8 cellular contexts compared by ENCODE assay signal in genomic region chr7:157139142-157140117, GRCh38. TPM values are rescaled to one million over a fixed set of nuclear protein-coding genes. Genes with fewer than 3 reads are reported as not detected.
DNase-seq lines count a peak whose midpoint lies in the region; ATAC-seq lines count a peak whose summit lies in the region.

No MANE protein-coding gene starts in this region.

- no peaks in the 10 kb centered on the region for H3K27me3 Mint-ChIP-seq in activated CD4-positive, alpha-beta T cell treated with anti-CD3 and anti-CD28 coated beads for 36 hours
- H3K27me3 Mint-ChIP-seq in stimulated activated naive B cell treated with anti-CD40 and anti-IgM and Interleukin-4, amounts not matched to agents 10 μg/mL and 1 μg/mL and 100 μg/mL, for 72 hours: no peaks in the 10 kb centered on the region

- POLR2A ChIA-PET in activated CD4-positive, alpha-beta T cell treated with anti-CD3 and anti-CD28 coated beads for 36 hours (lab: Charles Lee): no interaction called here

- ATAC-seq in GM19455 (IDR thresholded peaks at IDR 0.05; ENCODE audit: unreplicated experiment): peak; percentile 52
- ATAC-seq in activated CD4-positive, alpha-beta T cell treated with anti-CD3 and anti-CD28 coated beads for 36 hours: peak; percentile 68
- ATAC-seq in stimulated activated naive B cell treated with anti-CD40 and anti-IgM and Interleukin-4, amounts not matched to agents 10 μg/mL and 1 μg/mL and 100 μg/mL, for 72 hours (replicated peaks): peak; percentile 69 to 72

- intact Hi-C loops in activated CD4-positive, alpha-beta T cell treated with anti-CD3 and anti-CD28 coated beads for 36 hours (cut with DNase I, micrococcal nuclease): loop anchor here (2.0 to 10.0 kb wide), 8 partner anchors 123 to 1841 kb away; partner anchors contain the start of genes DNAJB6 (in 1 of the 2), LMBR1 (in 1 of the 2), NCAPG2 (in 1 of the 2) and RBM33 (in 1 of the 2)

- H3K27ac ChIP-seq in BLaER1 (peak overlapping the region; percentile 95), mucosa of rectum (ENCODE audit: low read depth in 2 of 2, low read length in 2 of 2) (peak overlapping the region; percentile 88 to 93)

- H3K9me3 ChIP-seq in BLaER1 (no peaks in the 10 kb centered on the region), mucosa of rectum (ENCODE audit: control insufficient read depth in 2 of 2, low read length in 2 of 2) (no peaks in the 10 kb centered on the region)

- no peaks in the 10 kb centered on the region for H3K27me3 ChIP-seq in BLaER1
- no peaks in the 10 kb centered on the region for H3K27me3 ChIP-seq in mucosa of rectum (ENCODE audit: control insufficient read depth in 2 of 2, insufficient read depth in 2 of 2, low read length in 2 of 2)

- peaks cover 50% of the 10 kb centered on the region for H3K4me1 Mint-ChIP-seq in activated CD4-positive, alpha-beta T cell treated with anti-CD3 and anti-CD28 coated beads for 36 hours
- peaks cover 31 to 42% of the 10 kb centered on the region in 2 donors for H3K4me1 Mint-ChIP-seq in stimulated activated naive B cell treated with anti-CD40 and anti-IgM and Interleukin-4, amounts not matched to agents 10 μg/mL and 1 μg/mL and 100 μg/mL, for 72 hours

- peak overlapping the region; percentile 95 for H3K4me2 ChIP-seq in BLaER1

- H3K4me1 ChIP-seq in BLaER1 (peaks cover 33% of the 10 kb centered on the region), mucosa of rectum (ENCODE audit: control insufficient read depth in 2 of 2, insufficient read depth in 2 of 2, low read length in 2 of 2) (peaks cover 16 to 18% of the 10 kb centered on the region in 2 donors)

- peak overlapping the region; percentile 82 for H3K27ac Mint-ChIP-seq in activated CD4-positive, alpha-beta T cell treated with anti-CD3 and anti-CD28 coated beads for 36 hours
- peak overlapping the region; percentile 88 for H3K27ac Mint-ChIP-seq in stimulated activated naive B cell treated with anti-CD40 and anti-IgM and Interleukin-4, amounts not matched to agents 10 μg/mL and 1 μg/mL and 100 μg/mL, for 72 hours

- H3K36me3 ChIP-seq in BLaER1 (peaks cover 41% of the 10 kb centered on the region), mucosa of rectum (ENCODE audit: control insufficient read depth in 2 of 2, insufficient read depth in 2 of 2, low read length in 2 of 2) (peaks cover 9 to 16% of the 10 kb centered on the region in 2 donors)

- peak; percentile 33 for DNase-seq in HK-2 (ENCODE audit: unreplicated experiment)
- DNase-seq in activated CD4-positive, alpha-beta T cell treated with anti-CD3 and anti-CD28 coated beads for 36 hours: peak; percentile 71
- DNase-seq in effector CD4-positive, alpha-beta T cell: peak; percentile 58
- DNase-seq in stimulated activated naive B cell treated with anti-CD40 and anti-IgM and Interleukin-4, amounts not matched to agents 10 μg/mL and 1 μg/mL and 100 μg/mL, for 72 hours: no peak
- DNase-seq in ureter (ENCODE audit: low spot score): no peak

- H3K9ac ChIP-seq in BLaER1: peak overlapping the region; percentile 99
- H3K9ac ChIP-seq in mucosa of rectum (ENCODE audit: low read depth in 1 of 2, low read length in 2 of 2): peak overlapping the region; percentile 66 to 79

- peak overlapping the region; percentile 98 for H3K4me3 ChIP-seq in BLaER1
- H3K4me3 ChIP-seq in mucosa of rectum (ENCODE audit: low read length in 2 of 2): peak overlapping the region; percentile 65 to 85

- no peaks in the 10 kb centered on the region for H3K9me3 Mint-ChIP-seq in activated CD4-positive, alpha-beta T cell treated with anti-CD3 and anti-CD28 coated beads for 36 hours (ENCODE audit: low read depth)
- no peaks in the 10 kb centered on the region for H3K9me3 Mint-ChIP-seq in stimulated activated naive B cell treated with anti-CD40 and anti-IgM and Interleukin-4, amounts not matched to agents 10 μg/mL and 1 μg/mL and 100 μg/mL, for 72 hours

- H4K20me1 ChIP-seq in BLaER1: peaks cover 53% of the 10 kb centered on the region

- H3K36me3 Mint-ChIP-seq in activated CD4-positive, alpha-beta T cell treated with anti-CD3 and anti-CD28 coated beads for 36 hours (ENCODE audit: low read depth): peaks cover 39% of the 10 kb centered on the region
- H3K36me3 Mint-ChIP-seq in stimulated activated naive B cell treated with anti-CD40 and anti-IgM and Interleukin-4, amounts not matched to agents 10 μg/mL and 1 μg/mL and 100 μg/mL, for 72 hours: peaks cover 31 to 37% of the 10 kb centered on the region in 2 donors

- H3K4me3 Mint-ChIP-seq in activated CD4-positive, alpha-beta T cell treated with anti-CD3 and anti-CD28 coated beads for 36 hours: peak overlapping the region; percentile 84
- H3K4me3 Mint-ChIP-seq in stimulated activated naive B cell treated with anti-CD40 and anti-IgM and Interleukin-4, amounts not matched to agents 10 μg/mL and 1 μg/mL and 100 μg/mL, for 72 hours: peak overlapping the region; percentile 81 to 88

- CTCF ChIA-PET in activated CD4-positive, alpha-beta T cell treated with anti-CD3 and anti-CD28 coated beads for 36 hours (lab: Charles Lee): interaction anchor here (1.1 to 1.4 kb wide), 2 partner anchors 10 to 15 kb away, joined by 4 read pairs; no protein-coding TSS in a partner anchor

RNA-seq across cellular contexts. Expression of gene UBE3C, which starts 0.7 kb away (rescaled TPM):
- 10 to 100 TPM; 53.9 to 60.7 TPM for total RNA-seq in activated CD4-positive, alpha-beta T cell treated with anti-CD3 and anti-CD28 coated beads for 36 hours
- total RNA-seq in ureter: 81.7 TPM

Comparison
In these comparisons a context has a peak if more than half of its experiments do, and no peak if none do; other contexts are left out.
1. DNase-seq: peak in HK-2 (single experiment), activated CD4-positive, alpha-beta T cell treated with anti-CD3 and anti-CD28 coated beads for 36 hours (single experiment) and effector CD4-positive, alpha-beta T cell (single experiment); none in stimulated activated naive B cell treated with anti-CD40 and anti-IgM and Interleukin-4, amounts not matched to agents 10 μg/mL and 1 μg/mL and 100 μg/mL, for 72 hours (single experiment) and ureter (single experiment).
2. Peak in every context shown above with its lines, with median percentiles within 50 percentile points of each other: ATAC-seq.